ENCODE assay signal across 24 cellular contexts in genomic region chr12:106079148-106079738, GRCh38. TPM values are rescaled to one million over a fixed set of nuclear protein-coding genes. Genes with fewer than 3 reads are reported as not detected.
DNase-seq lines count a peak whose midpoint lies in the region; ATAC-seq and TF ChIP-seq lines count a peak whose summit lies in the region.
"Had no signal": no experiment of that assay in that cellular context is flagged by ENCODE, and none has a peak within 500 bp of the region (broad histone marks: within the 10 kb centered on the region; RNA-seq: fewer than 3 reads in every experiment).

No MANE protein-coding gene starts in this region.

- H3K27ac ChIP-seq in SJSA1 (peak overlapping the region; percentile 99), esophagus muscularis mucosa (replicated peaks in 1 of 4) (peak overlapping the region in 3 of 4 donors; percentile 57 to 72 (median 60)), trophoblast cell (ENCODE audit: low read depth, low read length) (peak overlapping the region; percentile 60)
- H3K27ac ChIP-seq: right lobe of liver had no signal

- H2AK5ac ChIP-seq in trophoblast cell (ENCODE audit: low read length): no peak overlapping the region

- intact Hi-C loops in esophagus muscularis mucosa (cut with DNase I): no loop called here

- H4K8ac ChIP-seq in trophoblast cell (ENCODE audit: low read depth, low read length): no peak overlapping the region

- 73% methylated on average over 1 of the region's 1 CpG for WGBS in esophagus muscularis mucosa
- no CpG with 5 or more reads among the region's 1 CpG for WGBS in trophoblast cell (ENCODE audit: extremely low coverage, insufficient coverage, insufficient read length)

- peak overlapping the region; percentile 35 for H2BK5ac ChIP-seq in trophoblast cell (ENCODE audit: low read depth, low read length, poor library complexity)

- H3K27me3 ChIP-seq in SJSA1 (replicated peaks) (no peaks in the 10 kb centered on the region), esophagus muscularis mucosa (no peaks in the 10 kb centered on the region), trophoblast cell (ENCODE audit: insufficient read depth, low read length) (no peaks in the 10 kb centered on the region)
- H3K27me3 ChIP-seq: right lobe of liver had no signal

- H3K9me3 ChIP-seq in SJSA1 (replicated peaks): no peaks in the 10 kb centered on the region
- no peaks in the 10 kb centered on the region for H3K9me3 ChIP-seq in esophagus muscularis mucosa
- H3K9me3 ChIP-seq in trophoblast cell (ENCODE audit: insufficient read depth, low read depth, low read length): no peaks in the 10 kb centered on the region
- H3K9me3 ChIP-seq: lower lobe of right lung, right lobe of liver had no signal

- H3K79me2 ChIP-seq in trophoblast cell (ENCODE audit: control insufficient read depth, insufficient read depth, low read length, poor library complexity): peaks cover 11% of the 10 kb centered on the region

- TF ChIP-seq POLR2A in esophagus muscularis mucosa (IDR thresholded peaks at IDR 0.05; ENCODE audit: low read depth): no peak

- no peak overlapping the region for H3K4me3 Mint-ChIP-seq in activated naive CD8-positive, alpha-beta T cell treated with anti-CD3 and anti-CD28 coated beads, Interleukin-2, amount 50 U/mL, for 24 hours
- H3K4me3 Mint-ChIP-seq: activated B cell treated with CpG ODN at 0.5 μM for 24 hours; activated CD8-positive, alpha-beta T cell treated with anti-CD3 and anti-CD28 coated beads for 36 hours; activated naive CD4-positive, alpha-beta T cell treated with anti-CD3 and anti-CD28 coated beads, Interleukin-2, amount 10 ng/mL, durations not matched to agents 7 days and 5 days; activated T-cell treated with anti-CD3 and anti-CD28 coated beads, Interleukin-2, amount 50 U/mL, for 24 hours; brain; CD4-positive, CD25-positive, alpha-beta regulatory T cell had no signal

- TF ChIP-seq CTCF in esophagus muscularis mucosa (IDR thresholded peaks at IDR 0.05): no peak

- no peak overlapping the region for H3K23ac ChIP-seq in trophoblast cell (ENCODE audit: low read length)

- no peak for TF ChIP-seq EP300 in esophagus muscularis mucosa (IDR thresholded peaks at IDR 0.05)

- peak; percentile 60 for DNase-seq in ACHN
- DNase-seq in SJSA1 (ENCODE audit: low read depth in 1 of 2, low spot score in 2 of 2): no peak
- DNase-seq in esophagus muscularis mucosa (ENCODE audit: extremely low spot score): no peak
- no peak for DNase-seq in trophoblast cell
- DNase-seq in stimulated activated CD4-positive, alpha-beta T cell treated with anti-CD3 and anti-CD28 coated beads, Interleukin-12 subunit alpha, Interleukin-12 subunit beta, amount 100 ng/mL, for 4 hours: no peak
- no peak for DNase-seq in activated naive CD8-positive, alpha-beta T cell treated with anti-CD3 and anti-CD28 coated beads, Interleukin-2, amount 50 U/mL, for 24 hours
- no peak for DNase-seq in cerebellar cortex (ENCODE audit: low spot score)
- DNase-seq: activated B cell treated with CpG ODN at 0.5 μM for 24 hours; activated CD8-positive, alpha-beta T cell treated with anti-CD3 and anti-CD28 coated beads for 36 hours; activated naive CD4-positive, alpha-beta T cell treated with anti-CD3 and anti-CD28 coated beads, Interleukin-2, amount 10 ng/mL, durations not matched to agents 7 days and 5 days; activated T-cell treated with anti-CD3 and anti-CD28 coated beads, Interleukin-2, amount 50 U/mL, for 24 hours; CD4-positive, CD25-positive, alpha-beta regulatory T cell; DMS153; GF-D8; lower lobe of right lung; NCI-H1417; NCI-H526; right lobe of liver; SHP77; stimulated activated CD4-positive, alpha-beta T cell treated with anti-CD3 and anti-CD28 coated beads, Interleukin-1b, Interleukin-23, amount 100 ng/mL, for 48 hours; stimulated activated naive CD4-positive, alpha-beta T cell treated with Interleukin-2 at 50 U/mL for 16 hours; T-helper 2 cell had no signal

- peak overlapping the region; percentile 33 for H4K91ac ChIP-seq in trophoblast cell (ENCODE audit: low read depth, low read length)

- no peaks in the 10 kb centered on the region for H3K36me3 Mint-ChIP-seq in activated naive CD8-positive, alpha-beta T cell treated with anti-CD3 and anti-CD28 coated beads, Interleukin-2, amount 50 U/mL, for 24 hours (ENCODE audit: low read depth)
- H3K36me3 Mint-ChIP-seq: activated naive CD4-positive, alpha-beta T cell treated with anti-CD3 and anti-CD28 coated beads, Interleukin-2, amount 10 ng/mL, durations not matched to agents 7 days and 5 days; CD4-positive, CD25-positive, alpha-beta regulatory T cell had no signal

- no peaks in the 10 kb centered on the region for H3K4me1 Mint-ChIP-seq in activated naive CD8-positive, alpha-beta T cell treated with anti-CD3 and anti-CD28 coated beads, Interleukin-2, amount 50 U/mL, for 24 hours
- H3K4me1 Mint-ChIP-seq: activated B cell treated with CpG ODN at 0.5 μM for 24 hours; activated naive CD4-positive, alpha-beta T cell treated with anti-CD3 and anti-CD28 coated beads, Interleukin-2, amount 10 ng/mL, durations not matched to agents 7 days and 5 days; CD4-positive, CD25-positive, alpha-beta regulatory T cell had no signal

- in situ Hi-C loops in ACHN (cut with HindIII; ENCODE audit: low pct_ligation_motif_present, low pct_unique_long_range_greater_than_20kb, low sequenced_read_pairs): no loop called here

- H4K12ac ChIP-seq in trophoblast cell (ENCODE audit: low read depth, low read length): no peak overlapping the region

- H3K4me1 ChIP-seq in SJSA1 (replicated peaks) (peaks cover 86% of the 10 kb centered on the region), esophagus muscularis mucosa (peaks cover 48 to 78% (median 55%) of the 10 kb centered on the region in 4 donors), trophoblast cell (ENCODE audit: control insufficient read depth in 1 of 2, insufficient read depth in 2 of 2, low read length in 2 of 2) (peaks cover 29 to 52% of the 10 kb centered on the region in 2 experiments)

- peaks cover 24% of the 10 kb centered on the region for H3K27me3 Mint-ChIP-seq in activated naive CD8-positive, alpha-beta T cell treated with anti-CD3 and anti-CD28 coated beads, Interleukin-2, amount 50 U/mL, for 24 hours

- no peak overlapping the region for H3K9ac ChIP-seq in trophoblast cell (ENCODE audit: low read length)

- no peaks in the 10 kb centered on the region for H3K9me3 Mint-ChIP-seq in activated naive CD8-positive, alpha-beta T cell treated with anti-CD3 and anti-CD28 coated beads, Interleukin-2, amount 50 U/mL, for 24 hours
- H3K9me3 Mint-ChIP-seq: activated B cell treated with CpG ODN at 0.5 μM for 24 hours; activated CD8-positive, alpha-beta T cell treated with anti-CD3 and anti-CD28 coated beads for 36 hours; activated naive CD4-positive, alpha-beta T cell treated with anti-CD3 and anti-CD28 coated beads, Interleukin-2, amount 10 ng/mL, durations not matched to agents 7 days and 5 days; activated T-cell treated with anti-CD3 and anti-CD28 coated beads, Interleukin-2, amount 50 U/mL, for 24 hours; brain had no signal

- no peak overlapping the region for H3K4me2 ChIP-seq in trophoblast cell (ENCODE audit: low read length)

- H3K14ac ChIP-seq in trophoblast cell (ENCODE audit: low read length): peak overlapping the region; percentile 19

- H3K4me3 ChIP-seq in SJSA1 (no peak overlapping the region), esophagus muscularis mucosa (no peak overlapping the region), trophoblast cell (ENCODE audit: low read depth, low read length) (no peak overlapping the region)
- H3K4me3 ChIP-seq: lower lobe of right lung, right lobe of liver had no signal

- H2BK120ac ChIP-seq in trophoblast cell (ENCODE audit: insufficient read depth, low read length, poor library complexity): peak overlapping the region; percentile 2

- peak overlapping the region; percentile 6 for H2BK12ac ChIP-seq in trophoblast cell (ENCODE audit: low read length)

- no peak for ATAC-seq in GM18498 (IDR thresholded peaks at IDR 0.05; ENCODE audit: unreplicated experiment)
- ATAC-seq in activated naive CD8-positive, alpha-beta T cell treated with anti-CD3 and anti-CD28 coated beads, Interleukin-2, amount 50 U/mL, for 24 hours: no peak
- ATAC-seq: activated CD8-positive, alpha-beta T cell treated with anti-CD3 and anti-CD28 coated beads for 36 hours had no signal

- H3K79me1 ChIP-seq in trophoblast cell (ENCODE audit: low read length): peaks cover 45% of the 10 kb centered on the region

- no peak overlapping the region for H2AFZ ChIP-seq in trophoblast cell (ENCODE audit: insufficient read depth, low read length, poor library complexity)

- peak overlapping the region; percentile 22 for H3K4ac ChIP-seq in trophoblast cell (ENCODE audit: low read depth, low read length)

- no peak overlapping the region for H3K27ac Mint-ChIP-seq in activated naive CD8-positive, alpha-beta T cell treated with anti-CD3 and anti-CD28 coated beads, Interleukin-2, amount 50 U/mL, for 24 hours
- H3K27ac Mint-ChIP-seq: activated B cell treated with CpG ODN at 0.5 μM for 24 hours; activated CD8-positive, alpha-beta T cell treated with anti-CD3 and anti-CD28 coated beads for 36 hours; activated naive CD4-positive, alpha-beta T cell treated with anti-CD3 and anti-CD28 coated beads, Interleukin-2, amount 10 ng/mL, durations not matched to agents 7 days and 5 days; activated T-cell treated with anti-CD3 and anti-CD28 coated beads, Interleukin-2, amount 50 U/mL, for 24 hours; CD4-positive, CD25-positive, alpha-beta regulatory T cell had no signal

- H3K18ac ChIP-seq in trophoblast cell (ENCODE audit: low read length): peak overlapping the region; percentile 44

- H3K36me3 ChIP-seq in SJSA1: peaks cover 75% of the 10 kb centered on the region
- H3K36me3 ChIP-seq in esophagus muscularis mucosa: peaks cover 0 to 73% (median 4%) of the 10 kb centered on the region in 4 donors
- peaks cover 33 to 62% of the 10 kb centered on the region in 2 experiments for H3K36me3 ChIP-seq in trophoblast cell (ENCODE audit: control insufficient read depth in 1 of 2, insufficient read depth in 2 of 2, low read length in 2 of 2)
- H3K36me3 ChIP-seq: lower lobe of right lung, right lobe of liver had no signal

RNA-seq across cellular contexts. Expression of gene NUAK1, which starts 59.5 kb away (rescaled TPM):
- total RNA-seq in SJSA1 (2014; rRNA removed; shearing (Covaris generic)): 48.9 and 60.6 TPM in 2 replicates
- 10 to 100 TPM in 2 of 4 donors, 1 to 10 TPM in 2; 7.1 to 19.8 (median 10.7) TPM for total RNA-seq in esophagus muscularis mucosa
- polyA plus RNA-seq in trophoblast cell (2013): 34.0 and 34.8 TPM in 2 replicates
- total RNA-seq: activated B cell treated with CpG ODN at 0.5 μM for 24 hours; activated CD8-positive, alpha-beta T cell treated with anti-CD3 and anti-CD28 coated beads for 36 hours; CD4-positive, CD25-positive, alpha-beta regulatory T cell had no signal
- polyA plus RNA-seq: CD4-positive, CD25-positive, alpha-beta regulatory T cell had no signal
